1 cellular context compared by ENCODE assay signal in the genomic region with DNA sequence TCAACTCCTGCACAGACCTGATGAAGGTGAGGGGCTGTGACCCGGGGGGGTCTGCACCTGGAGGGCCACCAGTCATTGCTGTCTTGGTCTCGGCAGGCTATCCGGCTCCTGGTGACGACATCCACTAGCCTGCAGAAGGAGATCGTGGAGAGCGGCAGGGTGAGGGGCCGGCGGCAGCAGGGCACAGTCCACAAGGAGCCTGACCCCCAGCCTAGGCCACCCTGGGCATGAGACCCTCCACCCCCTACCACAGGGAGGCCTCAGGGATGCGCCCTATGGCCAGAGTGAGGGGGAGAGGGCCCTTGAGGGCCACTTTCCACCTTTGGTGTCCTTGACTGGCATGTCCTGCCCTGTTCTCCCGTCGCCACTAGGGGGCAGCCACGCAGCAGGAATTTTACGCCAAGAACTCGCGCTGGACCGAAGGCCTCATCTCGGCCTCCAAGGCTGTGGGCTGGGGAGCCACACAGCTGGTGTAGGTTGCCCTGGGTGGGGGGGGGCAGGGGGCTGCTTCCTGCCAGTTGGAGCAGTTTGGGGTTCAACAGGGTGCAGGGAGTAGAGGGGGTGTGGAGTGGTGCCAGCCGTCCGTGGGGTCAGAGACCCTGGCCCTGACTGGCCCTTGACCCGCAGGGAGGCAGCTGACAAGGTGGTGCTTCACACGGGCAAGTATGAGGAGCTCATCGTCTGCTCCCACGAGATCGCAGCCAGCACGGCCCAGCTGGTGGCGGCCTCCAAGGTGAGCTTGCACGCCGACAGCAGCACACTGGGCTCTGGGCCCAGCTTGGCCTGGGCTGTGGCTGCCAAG.
TF ChIP-seq lines count a peak whose summit lies in the region.

No MANE protein-coding gene starts in this region.

TF ChIP-seq in HepG2, 621 proteins besides CTCF, POLR2A, EP300 and RAD21 (continued from another document):
- TF ChIP-seq ZNF318 (CRISPR knock-in tag; IDR thresholded peaks at IDR 0.05): no peak
- TF ChIP-seq SMAD9 (CRISPR knock-in tag; IDR thresholded peaks at IDR 0.05): no peak
- TF ChIP-seq ZSCAN20 (CRISPR knock-in tag; IDR thresholded peaks at IDR 0.05; ENCODE audit: borderline replicate concordance): no peak
- no peak for TF ChIP-seq ZNF790 (CRISPR knock-in tag; IDR thresholded peaks at IDR 0.05; ENCODE audit: borderline replicate concordance)
- TF ChIP-seq, protein P1, sequence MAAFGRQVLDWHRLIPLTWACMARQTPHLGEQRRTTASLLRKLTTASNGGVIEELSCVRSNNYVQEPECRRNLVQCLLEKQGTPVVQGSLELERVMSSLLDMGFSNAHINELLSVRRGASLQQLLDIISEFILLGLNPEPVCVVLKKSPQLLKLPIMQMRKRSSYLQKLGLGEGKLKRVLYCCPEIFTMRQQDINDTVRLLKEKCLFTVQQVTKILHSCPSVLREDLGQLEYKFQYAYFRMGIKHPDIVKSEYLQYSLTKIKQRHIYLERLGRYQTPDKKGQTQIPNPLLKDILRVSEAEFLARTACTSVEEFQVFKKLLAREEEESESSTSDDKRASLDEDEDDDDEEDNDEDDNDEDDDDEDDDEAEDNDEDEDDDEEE (CRISPR knock-in tag; IDR thresholded peaks at IDR 0.05): no peak
- 0 out of 2 replicates have a peak, but pooled peaks have one; percentile 11 for TF ChIP-seq ZNF598 (CRISPR knock-in tag; IDR thresholded peaks at IDR 0.05; ENCODE audit: borderline replicate concordance)
- TF ChIP-seq IKZF4 (CRISPR knock-in tag; IDR thresholded peaks at IDR 0.05; ENCODE audit: borderline replicate concordance, low read depth, not compliant biosample characterization): no peak
- TF ChIP-seq PHF21A (CRISPR knock-in tag; IDR thresholded peaks at IDR 0.05): no peak
- TF ChIP-seq GMEB1 (CRISPR knock-in tag; IDR thresholded peaks at IDR 0.05; ENCODE audit: borderline replicate concordance): no peak
- peak; percentile 54; the same call in 1 of the 2 replicates for TF ChIP-seq ZNF776 (CRISPR knock-in tag; IDR thresholded peaks at IDR 0.05)
- TF ChIP-seq PCBP2 (optimal IDR thresholded peaks at IDR 0.05; ENCODE audit: low read depth, low read length, poor library complexity, severe bottlenecking): no peak
- no peak for TF ChIP-seq ZNF691 (CRISPR knock-in tag; IDR thresholded peaks at IDR 0.05; ENCODE audit: borderline replicate concordance, low read depth)
- no peak for TF ChIP-seq ZFP36 (IDR thresholded peaks at IDR 0.05; ENCODE audit: borderline replicate concordance, low read depth, low read length, partially characterized antibody)
- TF ChIP-seq MTA1 (CRISPR knock-in tag; IDR thresholded peaks at IDR 0.05; ENCODE audit: borderline replicate concordance): no peak
TF ChIP-seq in HepG2: peak in this region for 29.
